8 cellular contexts compared by ENCODE assay signal in the genomic region with DNA sequence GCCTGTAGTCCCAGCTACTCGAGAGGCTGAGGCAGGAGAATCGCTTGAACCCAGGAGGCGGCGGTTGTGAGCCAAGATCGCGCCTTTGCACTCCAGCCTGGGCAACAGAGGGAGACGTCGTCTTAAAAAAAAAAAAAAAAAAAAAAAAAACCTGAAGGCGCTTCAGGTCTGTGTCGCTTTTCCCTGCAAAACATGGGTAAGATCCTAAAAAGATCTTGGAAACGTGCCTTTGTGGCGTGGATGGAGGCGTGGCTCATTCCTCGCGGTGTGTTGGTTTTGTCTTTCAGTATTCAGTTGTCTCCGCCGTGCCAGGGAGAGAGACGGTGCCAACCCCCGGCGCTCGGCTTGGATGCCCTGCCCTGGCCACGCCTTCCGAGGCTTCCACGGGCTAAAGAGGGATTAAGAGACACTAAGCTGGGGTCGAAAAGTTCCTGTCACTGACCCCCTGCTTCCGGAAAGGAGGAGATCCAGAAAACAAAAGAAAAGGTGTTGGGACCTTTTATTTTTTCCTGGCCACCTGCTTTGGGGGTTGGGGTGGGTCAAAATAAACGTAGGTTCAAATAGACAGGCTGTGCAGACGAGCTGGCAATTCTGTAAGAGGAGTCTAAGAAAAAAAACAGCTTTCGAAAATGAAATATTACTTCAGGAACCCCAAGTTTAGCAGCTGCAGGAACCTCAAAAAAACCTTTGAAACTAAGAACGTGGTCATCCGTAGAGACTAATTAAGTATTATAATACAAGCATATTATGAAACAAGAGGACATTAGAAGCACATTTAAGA. TPM values are rescaled to one million over a fixed set of nuclear protein-coding genes. Genes with fewer than 3 reads are reported as not detected.
DNase-seq lines count a peak whose midpoint lies in the region; ATAC-seq and TF ChIP-seq lines count a peak whose summit lies in the region.

No MANE protein-coding gene starts in this region.

- H3K27ac Mint-ChIP-seq in IgD-negative memory B cell: peak overlapping the region; percentile 28 to 94 (median 93)

- no peaks in the 10 kb centered on the region for H3K36me3 Mint-ChIP-seq in IgD-negative memory B cell

- TF ChIP-seq CTCF in body of pancreas (IDR thresholded peaks at IDR 0.05) (no peak), kidney epithelial cell (IDR thresholded peaks at IDR 0.05; ENCODE audit: insufficient read depth, low read length, poor library complexity, severe bottlenecking) (no peak)

- H3K4me3 Mint-ChIP-seq in IgD-negative memory B cell: peak overlapping the region; percentile 88 to 100 (median 96)

- no peak for TF ChIP-seq POLR2A in body of pancreas (IDR thresholded peaks at IDR 0.05)

- intact Hi-C loops in body of pancreas (cut with DNase I): no loop called here

- DNase-seq in NCI-H1417 (lab: John Stamatoyannopoulos, UW) (peak; percentile 45 to 85 (median 81)), NCI-H1417 treated with DMSO at 0.1 percent for 48 hours (lab: John Stamatoyannopoulos, UW) (no peak), SJSA1 (ENCODE audit: low read depth in 1 of 2, low spot score in 2 of 2) (peak in 1 of 2 experiments; percentile 2), body of pancreas (peak; percentile 35 to 50 (median 40)), kidney epithelial cell (ENCODE audit: low read depth) (no peak)
- DNase-seq in stimulated activated CD4-positive, alpha-beta T cell treated with anti-CD3 and anti-CD28 coated beads, Interleukin-2, amount 100 ng/mL, for 48 hours: peak; percentile 24 to 36

- H3K27ac ChIP-seq in SJSA1 (no peak overlapping the region), body of pancreas (peak overlapping the region in 3 of 4 donors; percentile 50 to 84 (median 71))

- 2 to 3% methylated on average over 31 of the region's 31 CpGs for whole genome bisulfite sequencing in body of pancreas, 2 donors

- no peak for ATAC-seq in body of pancreas
- no peak for ATAC-seq in GM19455 (IDR thresholded peaks at IDR 0.05; ENCODE audit: unreplicated experiment)

- H3K9me3 ChIP-seq in SJSA1 (replicated peaks) (no peaks in the 10 kb centered on the region), body of pancreas (peaks cover 0 to 4% (median 0%) of the 10 kb centered on the region in 3 donors)

- H3K27me3 ChIP-seq in SJSA1 (replicated peaks) (no peaks in the 10 kb centered on the region), body of pancreas (no peaks in the 10 kb centered on the region), kidney epithelial cell (ENCODE audit: control insufficient read depth, insufficient read depth, low read length) (no peaks in the 10 kb centered on the region)

- no peaks in the 10 kb centered on the region for H3K9me3 Mint-ChIP-seq in IgD-negative memory B cell

- H3K4me1 ChIP-seq in SJSA1 (replicated peaks): no peaks in the 10 kb centered on the region
- H3K4me1 ChIP-seq in body of pancreas: peaks cover 7% of the 10 kb centered on the region

- H3K36me3 ChIP-seq in SJSA1 (no peaks in the 10 kb centered on the region), body of pancreas (replicated peaks in 1 of 2; ENCODE audit: insufficient read depth in 1 of 2, low read depth in 2 of 2) (no peaks in the 10 kb centered on the region), kidney epithelial cell (ENCODE audit: control insufficient read depth, insufficient read depth, low read length) (no peaks in the 10 kb centered on the region)

- H3K4me3 ChIP-seq in SJSA1 (peak overlapping the region; percentile 64), body of pancreas (peak overlapping the region in 1 of 2 donors; percentile 69), kidney epithelial cell (ENCODE audit: low read depth, low read length) (peak overlapping the region; percentile 95)

- H3K27me3 Mint-ChIP-seq in IgD-negative memory B cell: no peaks in the 10 kb centered on the region

- H3K4me1 Mint-ChIP-seq in IgD-negative memory B cell: peaks cover 14 to 30% (median 21%) of the 10 kb centered on the region in 3 donors

RNA-seq across cellular contexts. Expression of gene SLC35F2, which starts 1.1 kb away (rescaled TPM):
- polyA plus RNA-seq in IgD-negative memory B cell: 21.6 TPM
- 7.9 and 10.7 TPM in 2 replicates for total RNA-seq in SJSA1 (2014; rRNA removed; shearing (Covaris generic))
- total RNA-seq in body of pancreas (1 to 10 TPM in 1 of 2 donors, under 1 TPM in 1; 0.33 to 8.6 TPM), kidney epithelial cell (44.8 and 48.1 TPM in 2 replicates)

Comparison
In these comparisons a context has a peak if more than half of its experiments do, and no peak if none do; other contexts are left out.
1. DNase-seq: peak in NCI-H1417 (3 of 3), body of pancreas (4 of 4) and stimulated activated CD4-positive, alpha-beta T cell treated with anti-CD3 and anti-CD28 coated beads, Interleukin-2, amount 100 ng/mL, for 48 hours (2 of 2); none in NCI-H1417 treated with DMSO at 0.1 percent for 48 hours (single experiment) and kidney epithelial cell (single experiment).